ENCODE assay signal across 1 cellular context in the genomic region with DNA sequence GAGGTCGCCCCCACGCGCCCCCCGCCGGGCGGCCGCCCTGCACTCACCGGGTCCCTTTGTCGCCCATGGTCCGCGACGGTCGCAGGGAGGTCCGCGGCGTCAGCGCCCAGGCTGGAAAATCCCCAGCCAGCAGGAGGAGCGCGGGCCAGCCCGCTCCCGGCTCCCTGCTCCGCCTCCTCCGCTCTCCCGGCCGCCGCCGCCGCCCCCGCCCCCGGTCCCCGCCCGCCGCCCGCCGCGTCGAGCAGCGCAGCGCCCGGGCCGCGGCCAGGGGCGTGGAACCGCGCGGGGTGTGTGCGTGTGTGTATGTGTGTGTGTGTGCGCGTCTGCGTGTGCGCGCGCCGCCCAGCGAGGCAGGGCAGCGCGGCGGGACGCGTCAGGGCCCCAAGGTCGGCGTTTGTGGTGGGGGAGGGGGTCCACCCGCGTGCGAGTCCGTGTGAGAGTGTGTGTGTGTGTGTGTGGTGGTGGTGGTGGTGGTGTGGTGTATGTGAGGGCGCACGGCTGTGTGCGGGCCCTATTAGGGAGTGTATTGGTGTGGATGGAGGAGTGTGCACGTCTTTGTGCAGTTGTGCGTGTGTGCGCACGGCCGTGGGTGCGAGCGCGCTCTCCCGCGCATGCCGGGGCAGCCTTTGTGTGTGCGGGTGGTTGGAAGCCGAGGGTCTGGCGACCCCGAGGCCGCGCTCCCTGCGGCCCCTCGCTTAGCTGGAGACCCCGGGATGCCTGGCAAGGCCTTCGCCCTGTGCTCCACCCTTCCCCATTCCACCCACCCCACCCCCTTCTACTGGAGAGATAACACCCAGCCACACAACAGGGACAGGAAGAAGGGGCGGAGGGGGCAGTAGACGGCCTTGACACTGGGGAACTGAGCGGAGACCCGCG.
A peak's percentile ranks its signal among the peaks of the same experiment; 100 is the strongest.
TF ChIP-seq lines count a peak whose summit lies in the region.

A gene (minus strand): TSS at position 121 of the 876 bp plus-strand sequence. CDS start 54 bp downstream, at position 67.

TF ChIP-seq in HepG2, 621 proteins besides CTCF, POLR2A, EP300 and RAD21 (continued from another document and continues in another):
- TF ChIP-seq, protein P1, sequence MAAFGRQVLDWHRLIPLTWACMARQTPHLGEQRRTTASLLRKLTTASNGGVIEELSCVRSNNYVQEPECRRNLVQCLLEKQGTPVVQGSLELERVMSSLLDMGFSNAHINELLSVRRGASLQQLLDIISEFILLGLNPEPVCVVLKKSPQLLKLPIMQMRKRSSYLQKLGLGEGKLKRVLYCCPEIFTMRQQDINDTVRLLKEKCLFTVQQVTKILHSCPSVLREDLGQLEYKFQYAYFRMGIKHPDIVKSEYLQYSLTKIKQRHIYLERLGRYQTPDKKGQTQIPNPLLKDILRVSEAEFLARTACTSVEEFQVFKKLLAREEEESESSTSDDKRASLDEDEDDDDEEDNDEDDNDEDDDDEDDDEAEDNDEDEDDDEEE (CRISPR knock-in tag; IDR thresholded peaks at IDR 0.05), result no peak
- TF ChIP-seq PAWR (CRISPR knock-in tag; IDR thresholded peaks at IDR 0.05; ENCODE audit: borderline replicate concordance) (no peak), ATRX (CRISPR knock-in tag; IDR thresholded peaks at IDR 0.05; ENCODE audit: borderline replicate concordance) (no peak), RBFOX2 (IDR thresholded peaks at IDR 0.05; ENCODE audit: low read depth, low read length) (peak; percentile 79), TBL1XR1 (IDR thresholded peaks at IDR 0.05; ENCODE audit: borderline replicate concordance, low read length, partially characterized antibody) (no peak), ZNF749 (CRISPR knock-in tag; IDR thresholded peaks at IDR 0.05; ENCODE audit: borderline replicate concordance) (no peak), ZNF546 (CRISPR knock-in tag; conservative IDR thresholded peaks at IDR 0.05) (peak; percentile 63; the same call in 1 of the 2 replicates), SMARCE1 (IDR thresholded peaks at IDR 0.05; ENCODE audit: borderline replicate concordance) (no peak), LCORL (IDR thresholded peaks at IDR 0.05) (no peak), LCORL (CRISPR knock-in tag; IDR thresholded peaks at IDR 0.05) (peak; percentile 82; the same call in 1 of the 2 replicates), SMYD3 (CRISPR knock-in tag; IDR thresholded peaks at IDR 0.05) (no peak), ZNF569 (CRISPR knock-in tag; IDR thresholded peaks at IDR 0.05; ENCODE audit: borderline replicate concordance) (no peak), NR1H2 (CRISPR knock-in tag; IDR thresholded peaks at IDR 0.05; ENCODE audit: borderline replicate concordance, low read depth) (no peak), SALL1 (CRISPR knock-in tag; IDR thresholded peaks at IDR 0.05) (peak; percentile 85), ATM (IDR thresholded peaks at IDR 0.05; ENCODE audit: borderline replicate concordance) (no peak), MIXL1 (CRISPR knock-in tag; IDR thresholded peaks at IDR 0.05) (peak; percentile 59; the same call in 1 of the 2 replicates)
- TF ChIP-seq, protein P2, sequence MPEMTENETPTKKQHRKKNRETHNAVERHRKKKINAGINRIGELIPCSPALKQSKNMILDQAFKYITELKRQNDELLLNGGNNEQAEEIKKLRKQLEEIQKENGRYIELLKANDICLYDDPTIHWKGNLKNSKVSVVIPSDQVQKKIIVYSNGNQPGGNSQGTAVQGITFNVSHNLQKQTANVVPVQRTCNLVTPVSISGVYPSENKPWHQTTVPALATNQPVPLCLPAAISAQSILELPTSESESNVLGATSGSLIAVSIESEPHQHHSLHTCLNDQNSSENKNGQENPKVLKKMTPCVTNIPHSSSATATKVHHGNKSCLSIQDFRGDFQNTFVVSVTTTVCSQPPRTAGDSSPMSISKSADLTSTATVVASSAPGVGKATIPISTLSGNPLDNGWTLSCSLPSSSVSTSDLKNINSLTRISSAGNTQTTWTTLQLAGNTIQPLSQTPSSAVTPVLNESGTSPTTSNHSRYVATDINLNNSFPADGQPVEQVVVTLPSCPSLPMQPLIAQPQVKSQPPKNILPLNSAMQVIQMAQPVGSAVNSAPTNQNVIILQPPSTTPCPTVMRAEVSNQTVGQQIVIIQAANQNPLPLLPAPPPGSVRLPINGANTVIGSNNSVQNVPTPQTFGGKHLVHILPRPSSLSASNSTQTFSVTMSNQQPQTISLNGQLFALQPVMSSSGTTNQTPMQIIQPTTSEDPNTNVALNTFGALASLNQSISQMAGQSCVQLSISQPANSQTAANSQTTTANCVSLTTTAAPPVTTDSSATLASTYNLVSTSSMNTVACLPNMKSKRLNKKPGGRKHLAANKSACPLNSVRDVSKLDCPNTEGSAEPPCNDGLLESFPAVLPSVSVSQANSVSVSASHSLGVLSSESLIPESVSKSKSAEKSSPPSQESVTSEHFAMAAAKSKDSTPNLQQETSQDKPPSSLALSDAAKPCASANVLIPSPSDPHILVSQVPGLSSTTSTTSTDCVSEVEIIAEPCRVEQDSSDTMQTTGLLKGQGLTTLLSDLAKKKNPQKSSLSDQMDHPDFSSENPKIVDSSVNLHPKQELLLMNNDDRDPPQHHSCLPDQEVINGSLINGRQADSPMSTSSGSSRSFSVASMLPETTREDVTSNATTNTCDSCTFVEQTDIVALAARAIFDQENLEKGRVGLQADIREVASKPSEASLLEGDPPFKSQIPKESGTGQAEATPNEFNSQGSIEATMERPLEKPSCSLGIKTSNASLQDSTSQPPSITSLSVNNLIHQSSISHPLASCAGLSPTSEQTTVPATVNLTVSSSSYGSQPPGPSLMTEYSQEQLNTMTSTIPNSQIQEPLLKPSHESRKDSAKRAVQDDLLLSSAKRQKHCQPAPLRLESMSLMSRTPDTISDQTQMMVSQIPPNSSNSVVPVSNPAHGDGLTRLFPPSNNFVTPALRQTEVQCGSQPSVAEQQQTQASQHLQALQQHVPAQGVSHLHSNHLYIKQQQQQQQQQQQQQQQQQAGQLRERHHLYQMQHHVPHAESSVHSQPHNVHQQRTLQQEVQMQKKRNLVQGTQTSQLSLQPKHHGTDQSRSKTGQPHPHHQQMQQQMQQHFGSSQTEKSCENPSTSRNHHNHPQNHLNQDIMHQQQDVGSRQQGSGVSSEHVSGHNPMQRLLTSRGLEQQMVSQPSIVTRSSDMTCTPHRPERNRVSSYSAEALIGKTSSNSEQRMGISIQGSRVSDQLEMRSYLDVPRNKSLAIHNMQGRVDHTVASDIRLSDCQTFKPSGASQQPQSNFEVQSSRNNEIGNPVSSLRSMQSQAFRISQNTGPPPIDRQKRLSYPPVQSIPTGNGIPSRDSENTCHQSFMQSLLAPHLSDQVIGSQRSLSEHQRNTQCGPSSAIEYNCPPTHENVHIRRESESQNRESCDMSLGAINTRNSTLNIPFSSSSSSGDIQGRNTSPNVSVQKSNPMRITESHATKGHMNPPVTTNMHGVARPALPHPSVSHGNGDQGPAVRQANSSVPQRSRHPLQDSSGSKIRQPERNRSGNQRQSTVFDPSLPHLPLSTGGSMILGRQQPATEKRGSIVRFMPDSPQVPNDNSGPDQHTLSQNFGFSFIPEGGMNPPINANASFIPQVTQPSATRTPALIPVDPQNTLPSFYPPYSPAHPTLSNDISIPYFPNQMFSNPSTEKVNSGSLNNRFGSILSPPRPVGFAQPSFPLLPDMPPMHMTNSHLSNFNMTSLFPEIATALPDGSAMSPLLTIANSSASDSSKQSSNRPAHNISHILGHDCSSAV (CRISPR knock-in tag; IDR thresholded peaks at IDR 0.05; ENCODE audit: borderline replicate concordance), result no peak
- TF ChIP-seq, protein P3, sequence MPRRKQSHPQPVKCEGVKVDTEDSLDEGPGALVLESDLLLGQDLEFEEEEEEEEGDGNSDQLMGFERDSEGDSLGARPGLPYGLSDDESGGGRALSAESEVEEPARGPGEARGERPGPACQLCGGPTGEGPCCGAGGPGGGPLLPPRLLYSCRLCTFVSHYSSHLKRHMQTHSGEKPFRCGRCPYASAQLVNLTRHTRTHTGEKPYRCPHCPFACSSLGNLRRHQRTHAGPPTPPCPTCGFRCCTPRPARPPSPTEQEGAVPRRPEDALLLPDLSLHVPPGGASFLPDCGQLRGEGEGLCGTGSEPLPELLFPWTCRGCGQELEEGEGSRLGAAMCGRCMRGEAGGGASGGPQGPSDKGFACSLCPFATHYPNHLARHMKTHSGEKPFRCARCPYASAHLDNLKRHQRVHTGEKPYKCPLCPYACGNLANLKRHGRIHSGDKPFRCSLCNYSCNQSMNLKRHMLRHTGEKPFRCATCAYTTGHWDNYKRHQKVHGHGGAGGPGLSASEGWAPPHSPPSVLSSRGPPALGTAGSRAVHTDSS (CRISPR knock-in tag; conservative IDR thresholded peaks at IDR 0.05), result no peak
- TF ChIP-seq, protein P4, sequence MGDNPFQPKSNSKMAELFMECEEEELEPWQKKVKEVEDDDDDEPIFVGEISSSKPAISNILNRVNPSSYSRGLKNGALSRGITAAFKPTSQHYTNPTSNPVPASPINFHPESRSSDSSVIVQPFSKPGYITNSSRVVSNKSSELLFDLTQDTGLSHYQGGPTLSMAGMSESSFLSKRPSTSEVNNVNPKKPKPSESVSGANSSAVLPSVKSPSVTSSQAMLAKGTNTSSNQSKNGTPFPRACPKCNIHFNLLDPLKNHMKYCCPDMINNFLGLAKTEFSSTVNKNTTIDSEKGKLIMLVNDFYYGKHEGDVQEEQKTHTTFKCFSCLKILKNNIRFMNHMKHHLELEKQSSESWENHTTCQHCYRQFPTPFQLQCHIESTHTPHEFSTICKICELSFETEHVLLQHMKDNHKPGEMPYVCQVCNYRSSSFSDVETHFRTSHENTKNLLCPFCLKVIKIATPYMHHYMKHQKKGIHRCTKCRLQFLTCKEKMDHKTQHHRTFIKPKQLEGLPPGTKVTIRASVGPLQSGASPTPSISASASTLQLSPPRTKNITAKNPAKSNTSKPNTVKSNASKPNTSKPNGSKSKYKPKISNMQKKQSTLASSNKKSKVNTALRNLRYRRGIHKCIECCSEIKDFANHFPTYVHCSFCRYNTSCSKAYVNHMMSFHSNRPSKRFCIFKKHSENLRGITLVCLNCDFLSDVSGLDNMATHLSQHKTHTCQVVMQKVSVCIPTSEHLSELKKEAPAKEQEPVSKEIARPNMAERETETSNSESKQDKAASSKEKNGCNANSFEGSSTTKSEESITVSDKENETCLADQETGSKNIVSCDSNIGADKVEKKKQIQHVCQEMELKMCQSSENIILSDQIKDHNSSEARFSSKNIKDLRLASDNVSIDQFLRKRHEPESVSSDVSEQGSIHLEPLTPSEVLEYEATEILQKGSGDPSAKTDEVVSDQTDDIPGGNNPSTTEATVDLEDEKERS (CRISPR knock-in tag; IDR thresholded peaks at IDR 0.05), result peak; percentile 42; the same call in 1 of the 2 replicates
- TF ChIP-seq, protein P5, sequence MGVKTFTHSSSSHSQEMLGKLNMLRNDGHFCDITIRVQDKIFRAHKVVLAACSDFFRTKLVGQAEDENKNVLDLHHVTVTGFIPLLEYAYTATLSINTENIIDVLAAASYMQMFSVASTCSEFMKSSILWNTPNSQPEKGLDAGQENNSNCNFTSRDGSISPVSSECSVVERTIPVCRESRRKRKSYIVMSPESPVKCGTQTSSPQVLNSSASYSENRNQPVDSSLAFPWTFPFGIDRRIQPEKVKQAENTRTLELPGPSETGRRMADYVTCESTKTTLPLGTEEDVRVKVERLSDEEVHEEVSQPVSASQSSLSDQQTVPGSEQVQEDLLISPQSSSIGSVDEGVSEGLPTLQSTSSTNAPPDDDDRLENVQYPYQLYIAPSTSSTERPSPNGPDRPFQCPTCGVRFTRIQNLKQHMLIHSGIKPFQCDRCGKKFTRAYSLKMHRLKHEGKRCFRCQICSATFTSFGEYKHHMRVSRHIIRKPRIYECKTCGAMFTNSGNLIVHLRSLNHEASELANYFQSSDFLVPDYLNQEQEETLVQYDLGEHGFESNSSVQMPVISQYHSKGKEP (CRISPR knock-in tag; IDR thresholded peaks at IDR 0.05), result no peak
- TF ChIP-seq, protein P6, sequence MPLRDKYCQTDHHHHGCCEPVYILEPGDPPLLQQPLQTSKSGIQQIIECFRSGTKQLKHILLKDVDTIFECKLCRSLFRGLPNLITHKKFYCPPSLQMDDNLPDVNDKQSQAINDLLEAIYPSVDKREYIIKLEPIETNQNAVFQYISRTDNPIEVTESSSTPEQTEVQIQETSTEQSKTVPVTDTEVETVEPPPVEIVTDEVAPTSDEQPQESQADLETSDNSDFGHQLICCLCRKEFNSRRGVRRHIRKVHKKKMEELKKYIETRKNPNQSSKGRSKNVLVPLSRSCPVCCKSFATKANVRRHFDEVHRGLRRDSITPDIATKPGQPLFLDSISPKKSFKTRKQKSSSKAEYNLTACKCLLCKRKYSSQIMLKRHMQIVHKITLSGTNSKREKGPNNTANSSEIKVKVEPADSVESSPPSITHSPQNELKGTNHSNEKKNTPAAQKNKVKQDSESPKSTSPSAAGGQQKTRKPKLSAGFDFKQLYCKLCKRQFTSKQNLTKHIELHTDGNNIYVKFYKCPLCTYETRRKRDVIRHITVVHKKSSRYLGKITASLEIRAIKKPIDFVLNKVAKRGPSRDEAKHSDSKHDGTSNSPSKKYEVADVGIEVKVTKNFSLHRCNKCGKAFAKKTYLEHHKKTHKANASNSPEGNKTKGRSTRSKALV (CRISPR knock-in tag; IDR thresholded peaks at IDR 0.05), result peak; percentile 39; the same call in 1 of the 2 replicates
- TF ChIP-seq, protein P7, sequence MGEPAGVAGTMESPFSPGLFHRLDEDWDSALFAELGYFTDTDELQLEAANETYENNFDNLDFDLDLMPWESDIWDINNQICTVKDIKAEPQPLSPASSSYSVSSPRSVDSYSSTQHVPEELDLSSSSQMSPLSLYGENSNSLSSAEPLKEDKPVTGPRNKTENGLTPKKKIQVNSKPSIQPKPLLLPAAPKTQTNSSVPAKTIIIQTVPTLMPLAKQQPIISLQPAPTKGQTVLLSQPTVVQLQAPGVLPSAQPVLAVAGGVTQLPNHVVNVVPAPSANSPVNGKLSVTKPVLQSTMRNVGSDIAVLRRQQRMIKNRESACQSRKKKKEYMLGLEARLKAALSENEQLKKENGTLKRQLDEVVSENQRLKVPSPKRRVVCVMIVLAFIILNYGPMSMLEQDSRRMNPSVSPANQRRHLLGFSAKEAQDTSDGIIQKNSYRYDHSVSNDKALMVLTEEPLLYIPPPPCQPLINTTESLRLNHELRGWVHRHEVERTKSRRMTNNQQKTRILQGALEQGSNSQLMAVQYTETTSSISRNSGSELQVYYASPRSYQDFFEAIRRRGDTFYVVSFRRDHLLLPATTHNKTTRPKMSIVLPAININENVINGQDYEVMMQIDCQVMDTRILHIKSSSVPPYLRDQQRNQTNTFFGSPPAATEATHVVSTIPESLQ (CRISPR knock-in tag; conservative IDR thresholded peaks at IDR 0.05), result no peak
- TF ChIP-seq, protein P8, sequence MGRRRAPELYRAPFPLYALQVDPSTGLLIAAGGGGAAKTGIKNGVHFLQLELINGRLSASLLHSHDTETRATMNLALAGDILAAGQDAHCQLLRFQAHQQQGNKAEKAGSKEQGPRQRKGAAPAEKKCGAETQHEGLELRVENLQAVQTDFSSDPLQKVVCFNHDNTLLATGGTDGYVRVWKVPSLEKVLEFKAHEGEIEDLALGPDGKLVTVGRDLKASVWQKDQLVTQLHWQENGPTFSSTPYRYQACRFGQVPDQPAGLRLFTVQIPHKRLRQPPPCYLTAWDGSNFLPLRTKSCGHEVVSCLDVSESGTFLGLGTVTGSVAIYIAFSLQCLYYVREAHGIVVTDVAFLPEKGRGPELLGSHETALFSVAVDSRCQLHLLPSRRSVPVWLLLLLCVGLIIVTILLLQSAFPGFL (CRISPR knock-in tag; IDR thresholded peaks at IDR 0.05), result no peak
- TF ChIP-seq, protein P9, sequence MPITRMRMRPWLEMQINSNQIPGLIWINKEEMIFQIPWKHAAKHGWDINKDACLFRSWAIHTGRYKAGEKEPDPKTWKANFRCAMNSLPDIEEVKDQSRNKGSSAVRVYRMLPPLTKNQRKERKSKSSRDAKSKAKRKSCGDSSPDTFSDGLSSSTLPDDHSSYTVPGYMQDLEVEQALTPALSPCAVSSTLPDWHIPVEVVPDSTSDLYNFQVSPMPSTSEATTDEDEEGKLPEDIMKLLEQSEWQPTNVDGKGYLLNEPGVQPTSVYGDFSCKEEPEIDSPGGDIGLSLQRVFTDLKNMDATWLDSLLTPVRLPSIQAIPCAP (CRISPR knock-in tag; IDR thresholded peaks at IDR 0.05; ENCODE audit: low read depth), result no peak
